In the genomic region with DNA sequence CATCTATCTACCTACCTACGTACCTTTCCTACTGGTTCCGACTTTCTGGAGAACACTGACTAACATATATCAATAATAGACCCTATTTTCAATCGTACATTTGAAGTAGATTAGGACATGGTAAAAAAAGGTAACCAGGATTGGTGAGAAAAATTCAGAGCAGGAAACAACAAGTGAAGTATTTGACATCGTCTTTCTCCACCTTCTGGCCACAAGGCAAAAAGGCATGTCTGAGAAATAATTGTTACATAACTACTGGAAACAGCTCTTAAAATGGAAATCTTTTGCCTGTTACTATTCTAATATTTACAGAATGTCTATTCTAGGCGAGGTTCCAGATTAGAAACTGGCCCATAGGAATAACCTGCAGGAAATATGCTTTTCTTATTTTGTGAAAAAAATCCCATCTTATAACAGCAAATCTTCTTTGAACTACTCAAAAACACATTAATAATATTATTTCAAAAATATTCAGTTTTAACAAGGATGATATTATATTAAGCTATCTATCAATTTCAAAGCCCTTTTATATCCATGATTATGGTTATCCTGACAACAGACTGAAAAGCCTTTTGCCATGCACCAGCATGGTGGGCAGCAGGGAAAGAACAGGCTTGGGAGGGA, we compare ENCODE assay signal across 8 cellular contexts.
DNase-seq lines count a peak whose midpoint lies in the region; ATAC-seq and TF ChIP-seq lines count a peak whose summit lies in the region.

No MANE protein-coding gene starts in this region.

- no peaks in the 10 kb centered on the region for H3K36me3 ChIP-seq in neuronal stem cell (replicated peaks in 1 of 2; ENCODE audit: control insufficient read depth in 2 of 2, insufficient read depth in 2 of 2, low read length in 2 of 2)

- no peak overlapping the region for H3K4ac ChIP-seq in neuronal stem cell (ENCODE audit: low read length)

- H3K27me3 Mint-ChIP-seq in activated CD8-positive, alpha-beta T cell treated with anti-CD3 and anti-CD28 coated beads for 36 hours, result peaks cover 1% of the 10 kb centered on the region

- H3K14ac ChIP-seq in neuronal stem cell (ENCODE audit: low read length), result no peak overlapping the region

- ATAC-seq in activated CD8-positive, alpha-beta T cell treated with anti-CD3 and anti-CD28 coated beads for 36 hours, result no peak

- intact Hi-C loops in activated CD8-positive, alpha-beta T cell treated with anti-CD3 and anti-CD28 coated beads for 36 hours (cut with micrococcal nuclease), result loop anchor here (2.0 kb wide), 2 partner anchors 190 to 320 kb away; no protein-coding TSS in a partner anchor

- peak; percentile 60 for DNase-seq in AG08395 (ENCODE audit: low spot score)
- DNase-seq in NCI-H1436 treated with DMSO at 0.1 percent for 48 hours (lab: John Stamatoyannopoulos, UW), result peak; percentile 5
- DNase-seq in activated CD8-positive, alpha-beta T cell treated with anti-CD3 and anti-CD28 coated beads for 36 hours, result peak; percentile 14
- DNase-seq in hepatic stellate cell (ENCODE audit: low spot score), result peak; percentile 19
- DNase-seq in superior temporal gyrus (ENCODE audit: extremely low spot score), result peak; percentile 90
- DNase-seq in neuronal stem cell (ENCODE audit: low spot score), result no peak
- DNase-seq in A172 (ENCODE audit: low spot score), result no peak

- H3K18ac ChIP-seq in neuronal stem cell (ENCODE audit: low read length), result no peak overlapping the region

- no peaks in the 10 kb centered on the region for H3K4me1 ChIP-seq in neuronal stem cell (ENCODE audit: control insufficient read depth in 2 of 2, insufficient read depth in 1 of 2, low read depth in 1 of 2, low read length in 2 of 2)

- H3K36me3 Mint-ChIP-seq in activated CD8-positive, alpha-beta T cell treated with anti-CD3 and anti-CD28 coated beads for 36 hours (ENCODE audit: low read depth), result no peaks in the 10 kb centered on the region

- no peak overlapping the region for H2BK120ac ChIP-seq in neuronal stem cell (ENCODE audit: low read depth, low read length)

- H2BK12ac ChIP-seq in neuronal stem cell (ENCODE audit: low read length), result no peak overlapping the region

- POLR2A ChIA-PET in activated CD8-positive, alpha-beta T cell treated with anti-CD3 and anti-CD28 coated beads for 36 hours (lab: Charles Lee), result interaction anchor here (0.7 kb wide), 1 partner anchor 12 kb away, joined by 5 read pairs; no protein-coding TSS in a partner anchor

- H3K27ac Mint-ChIP-seq in activated CD8-positive, alpha-beta T cell treated with anti-CD3 and anti-CD28 coated beads for 36 hours, result no peak overlapping the region

- H3K4me2 ChIP-seq in neuronal stem cell (ENCODE audit: insufficient read depth, low read length, poor library complexity, severe bottlenecking), result no peak overlapping the region

- CTCF ChIA-PET in activated CD8-positive, alpha-beta T cell treated with anti-CD3 and anti-CD28 coated beads for 36 hours (lab: Charles Lee), result interaction anchor here (0.7 to 5.0 kb wide), 18 partner anchors 9 to 480 kb away, joined by 3 to 55 read pairs (median 4); no protein-coding TSS in a partner anchor

- H2BK15ac ChIP-seq in neuronal stem cell (ENCODE audit: low read length), result no peak overlapping the region

- H3K23ac ChIP-seq in neuronal stem cell (ENCODE audit: low read depth, low read length, poor library complexity), result no peak overlapping the region

- H3K27me3 ChIP-seq in neuronal stem cell (ENCODE audit: control insufficient read depth in 3 of 3, insufficient read depth in 3 of 3, low read depth in 1 of 3, low read length in 3 of 3), result no peaks in the 10 kb centered on the region

- H4K91ac ChIP-seq in neuronal stem cell (ENCODE audit: low read depth, low read length, poor library complexity), result no peak overlapping the region

- H3K4me3 Mint-ChIP-seq in activated CD8-positive, alpha-beta T cell treated with anti-CD3 and anti-CD28 coated beads for 36 hours, result no peak overlapping the region

- no peaks in the 10 kb centered on the region for H3K4me1 Mint-ChIP-seq in activated CD8-positive, alpha-beta T cell treated with anti-CD3 and anti-CD28 coated beads for 36 hours (ENCODE audit: low read depth)

- H3K9me3 ChIP-seq in neuronal stem cell (replicated peaks in 1 of 2; ENCODE audit: control insufficient read depth in 2 of 2, insufficient read depth in 1 of 2, low read depth in 1 of 2, low read length in 2 of 2), result no peaks in the 10 kb centered on the region

- peak; percentile 75 for TF ChIP-seq CTCF in GM12873 (IDR thresholded peaks at IDR 0.05; ENCODE audit: insufficient read depth, low read depth, low read length, missing control alignments)
- peak; percentile 82 for TF ChIP-seq CTCF in activated CD8-positive, alpha-beta T cell treated with anti-CD3 and anti-CD28 coated beads for 36 hours (IDR thresholded peaks at IDR 0.05)

- H3K9me3 Mint-ChIP-seq in activated CD8-positive, alpha-beta T cell treated with anti-CD3 and anti-CD28 coated beads for 36 hours, result no peaks in the 10 kb centered on the region

- no peak overlapping the region for H3K9ac ChIP-seq in neuronal stem cell (ENCODE audit: low read depth, low read length, poor library complexity)

- H3K27ac ChIP-seq in neuronal stem cell (replicated peaks; ENCODE audit: low read length), result no peak overlapping the region

- no peak overlapping the region for H4K8ac ChIP-seq in neuronal stem cell (ENCODE audit: low read depth, low read length)

- no peak overlapping the region for H3K4me3 ChIP-seq in neuronal stem cell (ENCODE audit: low read length in 2 of 2)

- no peak overlapping the region for H2BK5ac ChIP-seq in neuronal stem cell (ENCODE audit: low read length)

- no peaks in the 10 kb centered on the region for H3K79me1 ChIP-seq in neuronal stem cell (ENCODE audit: low read depth, low read length)

- 80% methylated on average over 1 of the region's 5 CpGs; no CpG with 5 or more reads in 1 of the 2 donors for WGBS in neuronal stem cell (ENCODE audit: extremely low coverage in 2 of 2, insufficient read length in 2 of 2, insufficient replicate concordance in 1 of 2), 2 donors

- no peak overlapping the region for H2AFZ ChIP-seq in neuronal stem cell (ENCODE audit: low read length)

- H2AK5ac ChIP-seq in neuronal stem cell (ENCODE audit: low read depth, low read length), result no peak overlapping the region

Comparison
In these comparisons a context has a peak if more than half of its experiments do, and no peak if none do; other contexts are left out.
1. DNase-seq: peak in AG08395 (single experiment), NCI-H1436 treated with DMSO at 0.1 percent for 48 hours (single experiment), activated CD8-positive, alpha-beta T cell treated with anti-CD3 and anti-CD28 coated beads for 36 hours (single experiment), hepatic stellate cell (single experiment) and superior temporal gyrus (single experiment); none in neuronal stem cell (single experiment) and A172 (single experiment).